In the genomic region with DNA sequence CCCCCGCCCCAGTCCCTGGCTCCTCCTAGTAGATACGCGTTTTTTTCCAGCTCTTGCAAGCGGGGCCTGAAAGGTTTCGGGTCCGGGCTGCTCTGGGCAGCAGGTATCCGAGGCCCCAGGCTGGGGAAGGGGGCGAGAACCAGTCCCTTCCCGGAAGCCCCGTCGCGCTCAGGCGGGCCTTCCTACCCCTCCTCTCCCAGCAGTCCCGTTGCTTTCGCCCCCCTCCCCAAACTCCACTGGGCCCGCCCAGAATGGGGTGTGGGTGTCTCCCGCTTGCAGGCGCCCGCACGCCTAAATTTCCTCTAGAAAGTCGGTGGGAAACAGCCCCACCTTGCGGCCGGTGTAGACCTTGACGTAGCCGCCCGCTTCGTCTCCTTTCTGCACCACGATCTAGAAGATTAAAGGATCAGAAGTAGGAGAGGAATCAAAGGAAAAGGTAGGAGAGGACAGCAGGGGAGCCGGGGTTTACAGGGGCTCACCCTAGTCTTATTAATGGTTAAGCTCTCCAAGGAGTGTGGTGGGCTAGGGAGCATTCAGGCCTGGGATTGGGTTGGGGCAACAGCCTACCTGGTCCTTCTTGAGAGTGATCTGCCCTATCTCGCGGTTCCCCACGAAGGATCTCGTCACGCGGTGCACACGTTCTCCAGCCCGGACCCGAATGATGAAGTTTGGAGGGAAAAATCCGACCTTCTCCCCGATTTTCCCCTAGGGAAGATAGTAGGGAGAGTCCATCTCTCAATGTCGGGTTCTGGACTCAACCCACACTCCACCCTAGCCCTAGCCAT, we compare ENCODE assay signal across 8 cellular contexts. TPM values are rescaled to one million over a fixed set of nuclear protein-coding genes. Genes with fewer than 3 reads are reported as not detected.
DNase-seq lines count a peak whose midpoint lies in the region; ATAC-seq and TF ChIP-seq lines count a peak whose summit lies in the region.

No MANE protein-coding gene starts in this region.

- intact Hi-C loops in CD14-positive monocyte (cut with micrococcal nuclease) (no loop called here), esophagus squamous epithelium (cut with DNase I) (no loop called here)

- H3K4me1 ChIP-seq in OCI-LY1 (ENCODE audit: insufficient read depth, low read length, severe bottlenecking) (peaks cover 49% of the 10 kb centered on the region), esophagus squamous epithelium (peaks cover 47 to 56% (median 54%) of the 10 kb centered on the region in 3 donors)

- H3F3A ChIP-seq in OCI-LY1 (ENCODE audit: insufficient read depth, low read length): no peaks in the 10 kb centered on the region

- no peaks in the 10 kb centered on the region for H4K20me1 ChIP-seq in OCI-LY1 (ENCODE audit: insufficient read depth, low read length)

- H3K4me3 Mint-ChIP-seq in CD14-positive monocyte (peak overlapping the region; percentile 43 to 99), nephron (peak overlapping the region; percentile 79 to 80 (median 79))
- peak overlapping the region; percentile 62 for H3K4me3 Mint-ChIP-seq in activated T-cell treated with anti-CD3 and anti-CD28 coated beads, Interleukin-2, amount 50 U/mL, for 4 hours

- H3K27me3 ChIP-seq in OCI-LY1 (ENCODE audit: insufficient read depth, low read length) (no peaks in the 10 kb centered on the region), esophagus squamous epithelium (peaks cover 14 to 65% (median 35%) of the 10 kb centered on the region in 4 donors)

- ATAC-seq in activated T-cell treated with anti-CD3 and anti-CD28 coated beads, Interleukin-2, amount 50 U/mL, for 4 hours: peak; percentile 16 to 29
- ATAC-seq in GM19452 (IDR thresholded peaks at IDR 0.05; ENCODE audit: unreplicated experiment): no peak

- no peak for TF ChIP-seq POLR2A in esophagus squamous epithelium (IDR thresholded peaks at IDR 0.05)

- H3K4me2 ChIP-seq in OCI-LY1 (ENCODE audit: low read length): peak overlapping the region; percentile 78

- peaks cover 55 to 56% (median 56%) of the 10 kb centered on the region in 3 donors for H3K27me3 Mint-ChIP-seq in CD14-positive monocyte (ENCODE audit: low read depth in 3 of 3)
- peaks cover 38% of the 10 kb centered on the region for H3K27me3 Mint-ChIP-seq in activated T-cell treated with anti-CD3 and anti-CD28 coated beads, Interleukin-2, amount 50 U/mL, for 4 hours (ENCODE audit: low read depth)
- peaks cover 64% of the 10 kb centered on the region for H3K27me3 Mint-ChIP-seq in nephron (ENCODE audit: low read depth)

- no peaks in the 10 kb centered on the region for H3K9me2 ChIP-seq in OCI-LY1 (ENCODE audit: low read depth, low read length)

- TF ChIP-seq CTCF in CD14-positive monocyte (IDR thresholded peaks at IDR 0.05) (peak; percentile 26), OCI-LY1 (IDR thresholded peaks at IDR 0.05; ENCODE audit: low read length) (peak; percentile 95), esophagus squamous epithelium (IDR thresholded peaks at IDR 0.05) (peak; percentile 77 to 86 (median 80)), nephron (IDR thresholded peaks at IDR 0.05; ENCODE audit: unreplicated experiment in 3 of 3) (peak; percentile 68 to 75 (median 72))

- peaks cover 0 to 39% (median 11%) of the 10 kb centered on the region in 7 donors for H3K9me3 Mint-ChIP-seq in CD14-positive monocyte
- H3K9me3 Mint-ChIP-seq in activated T-cell treated with anti-CD3 and anti-CD28 coated beads, Interleukin-2, amount 50 U/mL, for 4 hours: no peaks in the 10 kb centered on the region
- no peaks in the 10 kb centered on the region for H3K9me3 Mint-ChIP-seq in nephron

- H3K4me3 ChIP-seq in OCI-LY1 (ENCODE audit: low read depth, low read length, poor library complexity, severe bottlenecking) (peak overlapping the region; percentile 61), esophagus squamous epithelium (peak overlapping the region in 3 of 4 donors; percentile 43 to 60 (median 43))

- 9 to 18% methylated on average over 6 to 22 of the region's 41 CpGs for WGBS in esophagus squamous epithelium, 2 donors

- H3K27ac Mint-ChIP-seq in CD14-positive monocyte (no peak overlapping the region), nephron (peak overlapping the region in 2 of 3 experiments; percentile 10 to 48)

- H3K27ac ChIP-seq in OCI-LY1 (ENCODE audit: low read depth, low read length, poor library complexity, severe bottlenecking) (peak overlapping the region; percentile 93), esophagus squamous epithelium (no peak overlapping the region)

- H3K4me1 Mint-ChIP-seq in CD14-positive monocyte (peaks cover 74% of the 10 kb centered on the region), nephron (peaks cover 66% of the 10 kb centered on the region)
- peaks cover 47% of the 10 kb centered on the region for H3K4me1 Mint-ChIP-seq in activated T-cell treated with anti-CD3 and anti-CD28 coated beads, Interleukin-2, amount 50 U/mL, for 4 hours (ENCODE audit: low read depth)

- no peaks in the 10 kb centered on the region for H3K79me2 ChIP-seq in OCI-LY1 (ENCODE audit: insufficient read depth, low read length)

- H2AFZ ChIP-seq in OCI-LY1 (ENCODE audit: low read length): no peak overlapping the region

- H3K36me3 ChIP-seq in OCI-LY1 (ENCODE audit: insufficient read depth, low read length) (no peaks in the 10 kb centered on the region), esophagus squamous epithelium (no peaks in the 10 kb centered on the region)

- H3K9ac ChIP-seq in OCI-LY1 (ENCODE audit: low read length): peak overlapping the region; percentile 79

- H3K36me3 Mint-ChIP-seq in CD14-positive monocyte (peaks cover 31 to 34% of the 10 kb centered on the region in 2 donors), nephron (ENCODE audit: low read depth) (peaks cover 3% of the 10 kb centered on the region)
- H3K36me3 Mint-ChIP-seq in activated T-cell treated with anti-CD3 and anti-CD28 coated beads, Interleukin-2, amount 50 U/mL, for 4 hours (ENCODE audit: insufficient read depth): peaks cover 5% of the 10 kb centered on the region

- DNase-seq in CD14-positive monocyte (ENCODE audit: low spot score): no peak
- peak; percentile 85 for DNase-seq in HK-2 (ENCODE audit: unreplicated experiment)
- peak; percentile 77 for DNase-seq in activated T-cell treated with anti-CD3 and anti-CD28 coated beads, Interleukin-2, amount 50 U/mL, for 4 hours
- no peak for DNase-seq in esophagus squamous epithelium (lab: John Stamatoyannopoulos, UW)
- DNase-seq in stromal cell of bone marrow (ENCODE audit: low read depth): peak; percentile 49

- no peaks in the 10 kb centered on the region for H3K9me3 ChIP-seq in OCI-LY1 (ENCODE audit: low read length)
- no peaks in the 10 kb centered on the region for H3K9me3 ChIP-seq in esophagus squamous epithelium

RNA-seq across cellular contexts. Expression of a gene that starts 7.3 kb away (rescaled TPM):
- polyA plus RNA-seq in CD14-positive monocyte: 1 to 10 TPM; 7.0 to 9.1 TPM
- 1 to 10 TPM; 1.4 to 2.2 (median 1.7) TPM for total RNA-seq in activated T-cell treated with anti-CD3 and anti-CD28 coated beads, Interleukin-2, amount 50 U/mL, for 4 hours
- total RNA-seq in esophagus squamous epithelium: under 1 TPM; 0.29 to 0.95 (median 0.47) TPM

RNA-seq across cellular contexts. Expression of a gene that starts 14.2 kb away (rescaled TPM):
- 10 to 100 TPM; 36.8 to 39.8 TPM for polyA plus RNA-seq in CD14-positive monocyte
- 100 to 1,000 TPM; 373 to 414 (median 383) TPM for total RNA-seq in activated T-cell treated with anti-CD3 and anti-CD28 coated beads, Interleukin-2, amount 50 U/mL, for 4 hours
- 100 to 1,000 TPM in 1 of 4 donors, 10 to 100 TPM in 3; 56.1 to 104 (median 76.6) TPM for total RNA-seq in esophagus squamous epithelium

RNA-seq across cellular contexts. Expression of a gene that starts 27.1 kb away (rescaled TPM):
- not detected for polyA plus RNA-seq in CD14-positive monocyte
- total RNA-seq in activated T-cell treated with anti-CD3 and anti-CD28 coated beads, Interleukin-2, amount 50 U/mL, for 4 hours: under 1 TPM in 2 of 3 donors, not detected in 1; 0.20 to 0.24 TPM
- total RNA-seq in esophagus squamous epithelium: 1 to 10 TPM in 2 of 4 donors, under 1 TPM in 2; 0.21 to 5.0 (median 2.5) TPM

Comparison
In these comparisons a context has a peak if more than half of its experiments do, and no peak if none do; other contexts are left out.
1. DNase-seq: peak in HK-2 (single experiment), activated T-cell treated with anti-CD3 and anti-CD28 coated beads, Interleukin-2, amount 50 U/mL, for 4 hours (single experiment) and stromal cell of bone marrow (single experiment); none in CD14-positive monocyte (single experiment) and esophagus squamous epithelium (single experiment).
2. H3K27ac Mint-ChIP-seq: peak in nephron (2 of 3); none in CD14-positive monocyte (0 of 7).
3. CTCF ChIP-seq: peak in every context shown above with its lines; median percentile 95 in OCI-LY1; 80 in esophagus squamous epithelium; 72 in nephron; 26 in CD14-positive monocyte.
4. Peak in every context shown above with its lines, with median percentiles within 50 percentile points of each other: H3K4me3 Mint-ChIP-seq.